In the genomic region with DNA sequence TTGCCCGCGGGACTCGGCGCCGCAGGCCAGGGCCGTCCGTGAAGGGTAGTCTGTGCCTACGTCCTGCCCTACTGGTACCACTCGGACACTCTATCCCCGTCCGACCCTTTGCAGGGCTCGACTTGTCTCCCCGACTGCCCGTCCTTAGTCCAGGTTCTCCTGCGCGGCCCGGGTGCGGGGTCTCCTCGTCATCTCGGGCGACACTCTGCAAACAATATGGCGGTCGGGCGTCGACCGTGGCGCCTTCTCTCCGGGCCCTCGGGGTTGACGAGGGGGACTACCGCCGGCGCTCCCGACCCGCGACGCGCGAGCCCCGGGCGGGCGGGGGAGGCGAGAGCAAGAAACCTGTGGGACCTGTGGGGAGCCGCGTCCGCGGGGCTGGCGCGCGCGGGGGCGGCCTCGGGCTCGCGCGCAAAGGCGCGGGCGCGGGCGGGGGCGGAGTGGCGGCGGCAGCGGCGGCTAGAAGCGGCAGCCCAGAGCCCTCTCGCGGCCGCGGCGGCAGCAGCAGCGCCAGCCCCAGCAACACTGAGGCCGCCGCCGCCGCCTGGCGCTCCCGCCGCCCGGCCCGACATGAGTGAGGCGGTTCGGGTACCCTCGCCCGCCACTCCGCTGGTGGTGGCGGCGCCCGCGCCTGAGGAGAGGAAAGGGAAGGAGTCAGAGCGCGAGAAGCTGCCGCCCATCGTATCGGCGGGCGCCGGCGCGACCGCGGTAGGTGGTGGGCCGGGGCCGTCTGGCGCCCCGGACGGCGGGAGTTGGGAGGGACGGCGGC, we compare ENCODE assay signal across 8 cellular contexts. TPM values are rescaled to one million over a fixed set of nuclear protein-coding genes. Genes with fewer than 3 reads are reported as not detected.
DNase-seq lines count a peak whose midpoint lies in the region; ATAC-seq, FAIRE-seq and TF ChIP-seq lines count a peak whose summit lies in the region.

A gene with protein sequence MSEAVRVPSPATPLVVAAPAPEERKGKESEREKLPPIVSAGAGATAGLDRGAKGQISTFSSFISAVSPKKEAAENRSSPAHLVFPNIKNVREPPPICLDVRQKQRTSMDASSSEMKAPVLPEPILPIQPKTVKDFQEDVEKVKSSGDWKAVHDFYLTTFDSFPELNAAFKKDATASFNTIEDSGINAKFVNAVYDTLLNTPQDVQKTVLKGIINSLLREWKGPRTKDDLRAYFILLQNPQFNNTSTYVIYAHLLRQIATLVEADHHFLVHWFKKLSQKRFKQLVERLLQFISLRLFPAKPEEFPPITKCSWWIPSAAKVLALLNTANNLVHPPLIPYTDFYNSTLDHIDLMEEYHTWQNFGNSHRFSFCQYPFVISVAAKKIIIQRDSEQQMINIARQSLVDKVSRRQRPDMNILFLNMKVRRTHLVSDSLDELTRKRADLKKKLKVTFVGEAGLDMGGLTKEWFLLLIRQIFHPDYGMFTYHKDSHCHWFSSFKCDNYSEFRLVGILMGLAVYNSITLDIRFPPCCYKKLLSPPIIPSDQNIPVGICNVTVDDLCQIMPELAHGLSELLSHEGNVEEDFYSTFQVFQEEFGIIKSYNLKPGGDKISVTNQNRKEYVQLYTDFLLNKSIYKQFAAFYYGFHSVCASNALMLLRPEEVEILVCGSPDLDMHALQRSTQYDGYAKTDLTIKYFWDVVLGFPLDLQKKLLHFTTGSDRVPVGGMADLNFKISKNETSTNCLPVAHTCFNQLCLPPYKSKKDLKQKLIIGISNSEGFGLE (plus strand): TSS at position 476 of the 769 bp plus-strand sequence. CDS start 95 bp downstream, at position 571.

- peak within 1 kb of the TSS; percentile 99 for H3K27ac ChIP-seq in A673 (ENCODE audit: low read depth, low read length, poor library complexity, severe bottlenecking)
- H3K27ac ChIP-seq in colonic mucosa = peak within 1 kb of the TSS; percentile 98
- H3K27ac ChIP-seq in HepG2 (ENCODE audit: extremely low read length, insufficient read depth, low read length) = peak within 1 kb of the TSS; percentile 97

- in situ Hi-C loops in HepG2 (cut with HindIII; ENCODE audit: extremely low pct_ligation_motif_present, low pct_unique_long_range_greater_than_20kb) = no loop called here

- H3K27me3 ChIP-seq in A673 (replicated peaks; ENCODE audit: insufficient read depth, low read depth, low read length, poor library complexity) (no peaks in the 10 kb centered on the region), colonic mucosa (no peaks in the 10 kb centered on the region), HepG2 (ENCODE audit: control insufficient read depth in 1 of 2, insufficient read depth in 2 of 2, low read length in 2 of 2) (peaks cover 2 to 7% of the 10 kb centered on the region in 2 experiments; a peak in 2 of 5 replicates)

- H3K4me3 ChIP-seq in A673 (ENCODE audit: low read depth, low read length, poor library complexity, severe bottlenecking) (peak within 1 kb of the TSS; percentile 80), colonic mucosa (peak within 1 kb of the TSS; percentile 81), HepG2 (replicated peaks in 1 of 3; ENCODE audit: insufficient read depth in 1 of 3, low read depth in 2 of 3, low read length in 3 of 3) (peak within 1 kb of the TSS; percentile 68 to 99 (median 74))

- intact Hi-C loops in A673 (cut with micrococcal nuclease; ENCODE audit: unreplicated experiment) (loop anchor here (2.0 to 10.0 kb wide), 3 partner anchors 131 to 495 kb away; a partner anchor contains a TSS), colonic mucosa (cut with DNase I) (no loop called here), HepG2 (cut with micrococcal nuclease; ENCODE audit: unreplicated experiment) (loop anchor here (1.0 to 10.0 kb wide), 2 partner anchors 225 to 335 kb away; no protein-coding TSS in a partner anchor)

- no peak for FAIRE-seq in HepG2 (lab: Jason Lieb, UNC)

- H3K79me2 ChIP-seq in HepG2 (ENCODE audit: insufficient read depth, low read length) = no peaks in the 10 kb centered on the region

- peak within 1 kb of the TSS; percentile 89 for H3K4me2 ChIP-seq in HepG2 (ENCODE audit: low read depth, low read length)

- H2AFZ ChIP-seq in HepG2 (ENCODE audit: low read length) = peak within 1 kb of the TSS; percentile 71

- DNase-seq in A673 (ENCODE audit: low spot score) (peak; percentile 88), NCI-H2171 (lab: John Stamatoyannopoulos, UW) (peak; percentile 69), colonic mucosa (peak; percentile 72), HepG2 (ENCODE audit: low spot score) (peak; percentile 49)
- peak; percentile 79 to 83 for DNase-seq in activated CD4-positive, alpha-beta T cell treated with anti-CD3 and anti-CD28 coated beads for 4 hours
- peak; percentile 65 to 80 for DNase-seq in stimulated activated CD4-positive, alpha-beta T cell treated with anti-CD3 and anti-CD28 coated beads, Interleukin-2, amount 100 ng/mL, for 48 hours

- TF ChIP-seq CTCF in A673 (conservative IDR thresholded peaks at IDR 0.05; ENCODE audit: low read depth, low read length) = no peak; the same call in 1 of the 2 replicates
- TF ChIP-seq CTCF in colonic mucosa (IDR thresholded peaks at IDR 0.05) = peak; percentile 24
- peak; percentile 46; the same call in 1 of the 2 replicates for TF ChIP-seq CTCF in HepG2 (CRISPR knock-in tag; IDR thresholded peaks at IDR 0.05)

- TF ChIP-seq EP300 in HepG2 (IDR thresholded peaks at IDR 0.05; ENCODE audit: low read depth in 2 of 2, low read length in 2 of 2) = no peak
- TF ChIP-seq EP300 in HepG2 (CRISPR knock-in tag; IDR thresholded peaks at IDR 0.05; ENCODE audit: borderline replicate concordance) = no peak

- WGBS in HepG2 (ENCODE audit: low lambda C conversion rate) = 0% methylated on average over 21 of the region's 111 CpGs

- TF ChIP-seq RAD21 in HepG2 (CRISPR knock-in tag; IDR thresholded peaks at IDR 0.05) = peak; percentile 64

- ATAC-seq in GM18502 (IDR thresholded peaks at IDR 0.05; ENCODE audit: poor library complexity, unreplicated experiment) = peak; percentile 85
- ATAC-seq in HG02943 (IDR thresholded peaks at IDR 0.05; ENCODE audit: low read depth, unreplicated experiment) = peak; percentile 85
- ATAC-seq in HepG2 = peak; percentile 87

- H3K4me1 ChIP-seq in A673 (ENCODE audit: insufficient read depth, low read length, poor library complexity, severe bottlenecking) (peaks cover 41% of the 10 kb centered on the region), colonic mucosa (no peaks in the 10 kb centered on the region), HepG2 (ENCODE audit: insufficient read depth, low read length) (peaks cover 25% of the 10 kb centered on the region)

- peak within 1 kb of the TSS; percentile 88 to 98 for H3K9ac ChIP-seq in colonic mucosa (ENCODE audit: low read depth in 2 of 2, low read length in 2 of 2)
- H3K9ac ChIP-seq in HepG2 (ENCODE audit: insufficient read depth, low read depth, low read length) = peak within 1 kb of the TSS; percentile 98

- peak; percentile 67 to 85 for TF ChIP-seq POLR2A in HepG2 (IDR thresholded peaks at IDR 0.05; ENCODE audit: insufficient read depth in 1 of 2, low read depth in 2 of 2, low read length in 2 of 2)

- H3K9me3 ChIP-seq in A673 (ENCODE audit: low read depth, low read length, poor library complexity, severe bottlenecking) (no peaks in the 10 kb centered on the region), colonic mucosa (no peaks in the 10 kb centered on the region), HepG2 (ENCODE audit: low read length) (no peaks in the 10 kb centered on the region)

- H4K20me1 ChIP-seq in HepG2 (ENCODE audit: insufficient read depth, low read length) = no peaks in the 10 kb centered on the region

- H3K36me3 ChIP-seq in A673 (ENCODE audit: insufficient read depth, low read length, poor library complexity, severe bottlenecking) (no peaks in the 10 kb centered on the region), colonic mucosa (no peaks in the 10 kb centered on the region), HepG2 (replicated peaks in 1 of 2; ENCODE audit: control insufficient read depth in 1 of 2, insufficient read depth in 2 of 2, low read length in 2 of 2) (no peaks in the 10 kb centered on the region)

- POLR2A ChIA-PET in A673 (lab: Charles Lee; ENCODE audit: low non-redundant PET) (no interaction called here), HepG2 (lab: Yijun Ruan, JAX) (interaction anchor here (1.0 to 1.1 kb wide), 2 partner anchors 222 to 248 kb away, joined by 3 to 5 read pairs; no protein-coding TSS in a partner anchor)

- BruUV-seq in A673 (replicated peaks; lab: Mats Ljungman, UMichigan) = no TSS peak
- BruUV-seq in HepG2 (replicated peaks; lab: Mats Ljungman, UMichigan) = TSS peak; percentile 55

- CTCF ChIA-PET in A673 (lab: Charles Lee) (no interaction called here), HepG2 (lab: Yijun Ruan, JAX; ENCODE audit: low intra/inter-chr PET ratio, low total read pairs) (interaction anchor here (2.5 kb wide), 1 partner anchor 20 kb away, joined by 13 read pairs; no protein-coding TSS in a partner anchor)

TF ChIP-seq in HepG2, 621 proteins besides CTCF, POLR2A, EP300 and RAD21 (continues in another document):
- no peak for TF ChIP-seq SMC3 (IDR thresholded peaks at IDR 0.05; ENCODE audit: low read length)
- TF ChIP-seq, protein P1, sequence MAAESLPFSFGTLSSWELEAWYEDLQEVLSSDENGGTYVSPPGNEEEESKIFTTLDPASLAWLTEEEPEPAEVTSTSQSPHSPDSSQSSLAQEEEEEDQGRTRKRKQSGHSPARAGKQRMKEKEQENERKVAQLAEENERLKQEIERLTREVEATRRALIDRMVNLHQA (CRISPR knock-in tag; IDR thresholded peaks at IDR 0.05) = no peak

RNA-seq across cellular contexts. Expression of the gene that starts here (rescaled TPM):
- 15.1 and 20.9 TPM in 2 replicates for total RNA-seq in A673 (2021)
- 1 to 10 TPM; 2.5 to 5.6 TPM for total RNA-seq in colonic mucosa
- 5.1 and 5.2 TPM in 2 replicates for total RNA-seq in HepG2 (2016; rRNA removed; fragmentation: Illumina TruSeq; extraction: Trizol)
- 10.2 and 11.5 TPM in 2 replicates for total RNA-seq in HepG2 (2016; cell fraction: cytosol; rRNA removed; fragmentation: Illumina TruSeq; extraction: Trizol; ENCODE audit: low read depth)
- 4.1 and 4.2 TPM in 2 replicates for total RNA-seq in HepG2 (2016; cell fraction: insoluble cytoplasmic fraction; rRNA removed; fragmentation: Illumina TruSeq; extraction: Trizol)
- total RNA-seq in HepG2 (2016; cell fraction: membrane; rRNA removed; fragmentation: Illumina TruSeq; extraction: Trizol) = 3.0 and 3.5 TPM in 2 replicates
- total RNA-seq in HepG2 (2016; cell fraction: nucleus; rRNA removed; fragmentation: Illumina TruSeq; extraction: Trizol) = 12.0 and 12.8 TPM in 2 replicates
- polyA plus RNA-seq in HepG2 (2011; rRNA removed) = 3.2 and 3.3 TPM in 2 replicates
- polyA plus RNA-seq in HepG2 (2011; cell fraction: cytosol; rRNA removed) = 0.68 and 0.85 TPM in 2 replicates
- 3.9 and 5.8 TPM in 2 replicates for polyA plus RNA-seq in HepG2 (2011; cell fraction: nucleus; rRNA removed)
- polyA plus RNA-seq in HepG2 (2012) = 1.7 and 2.2 TPM in 2 replicates
- 0.93 and 0.97 TPM in 2 replicates for polyA plus RNA-seq in HepG2 (2016; cell fraction: cytosol; fragmentation: Illumina TruSeq; extraction: Trizol; ENCODE audit: low read depth)
- 4.1 and 4.4 TPM in 2 replicates for polyA plus RNA-seq in HepG2 (2016; cell fraction: insoluble cytoplasmic fraction; fragmentation: Illumina TruSeq; extraction: Trizol; ENCODE audit: low read depth)
- polyA plus RNA-seq in HepG2 (2016; cell fraction: membrane; fragmentation: Illumina TruSeq; extraction: Trizol; ENCODE audit: low read depth) = 1.7 and 2.1 TPM in 2 replicates
- polyA plus RNA-seq in HepG2 (2016; cell fraction: nucleus; fragmentation: Illumina TruSeq; extraction: Trizol; ENCODE audit: insufficient read depth, low read depth) = 18.4 and 19.3 TPM in 2 replicates
- polyA minus RNA-seq in HepG2 (2011; rRNA and poly(A)+ RNA removed; ENCODE audit: low replicate concordance) = 2.7 and 21.5 TPM in 2 replicates
- polyA minus RNA-seq in HepG2 (2011; cell fraction: cytosol; rRNA and poly(A)+ RNA removed) = 1.4 and 1.6 TPM in 2 replicates
- polyA minus RNA-seq in HepG2 (2011; cell fraction: nucleus; rRNA and poly(A)+ RNA removed) = 12.2 and 14.7 TPM in 2 replicates

Comparison
In these comparisons a context has a peak if more than half of its experiments do, and no peak if none do; other contexts are left out.
1. Peak in every context shown above with its lines: DNase-seq, ATAC-seq, H3K4me3 ChIP-seq and H3K27ac ChIP-seq.